Comparison of ENCODE assay signal across 28 cellular contexts in the genomic region with DNA sequence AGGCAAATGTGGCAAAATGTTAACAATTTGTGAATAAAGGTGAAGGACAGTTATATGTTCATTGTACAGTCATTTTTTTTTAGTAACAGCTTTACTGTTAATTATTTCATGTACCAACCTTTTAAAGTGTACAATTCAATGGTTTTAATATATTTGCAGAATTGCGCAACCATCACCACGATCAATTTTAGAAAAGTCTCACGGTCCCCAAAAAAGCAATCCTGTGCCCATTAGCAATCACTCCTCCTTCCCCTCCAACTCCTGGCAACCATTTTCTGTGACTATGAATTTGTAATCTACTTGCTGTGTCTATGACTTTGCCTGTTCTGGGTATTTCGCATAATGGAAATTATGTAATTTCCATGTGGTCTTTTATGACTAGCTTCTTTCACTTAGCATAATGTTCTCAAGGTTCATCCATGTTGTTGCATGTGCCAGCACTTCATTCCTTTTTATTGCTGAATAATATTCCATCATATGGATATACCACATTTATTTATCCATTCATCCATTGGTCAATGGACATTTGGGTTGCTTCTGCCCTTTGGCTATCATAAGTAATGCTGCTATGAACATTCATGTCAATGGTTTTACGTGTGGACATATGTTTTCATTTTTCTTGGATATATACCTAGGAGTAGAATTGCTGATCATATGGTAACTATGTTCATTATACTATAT.
"Had no signal": no experiment of that assay in that cellular context is flagged by ENCODE, and none has a peak within 500 bp of the region (broad histone marks: within the 10 kb centered on the region; RNA-seq: fewer than 3 reads in every experiment).

No MANE protein-coding gene starts in this region.

- ATAC-seq: activated naive CD4-positive, alpha-beta T cell treated with anti-CD3 and anti-CD28 coated beads, Interleukin-2, amount 50 U/mL, for 72 hours; activated T-cell treated with anti-CD3 and anti-CD28 coated beads, Interleukin-2, amount 50 U/mL, for 72 hours; esophagus mucosa; WTC11 had no signal

- H3K27me3 ChIP-seq: brain microvascular endothelial cell, dorsolateral prefrontal cortex had no signal

- H3K4me3 ChIP-seq: coronary artery, dorsolateral prefrontal cortex had no signal

- H3K36me3 ChIP-seq: brain microvascular endothelial cell had no signal

- H3K27ac ChIP-seq: brain microvascular endothelial cell, coronary artery, dorsolateral prefrontal cortex, VCaP had no signal

- FAIRE-seq: astrocyte, bronchial epithelial cell, frontal cortex had no signal

- DNase-seq: activated CD4-positive, alpha-beta memory T cell treated with anti-CD3 and anti-CD28 coated beads, Interleukin-2, amount 10 ng/mL, durations not matched to agents 7 days and 5 days; activated CD4-positive, alpha-beta T cell treated with anti-CD3 and anti-CD28 coated beads for 1 hour; activated CD4-positive, alpha-beta T cell treated with anti-CD3 and anti-CD28 coated beads for 4 hours; activated CD4-positive, alpha-beta T cell treated with anti-CD3 and anti-CD28 coated beads, Interleukin-2, amount 10 ng/mL, durations not matched to agents 7 days and 5 days; activated CD4-positive, alpha-beta T cell treated with anti-CD3 and anti-CD28 coated beads, Interleukin-2, amount 50 U/mL, for 4 hours; activated CD8-positive, alpha-beta memory T cell treated with anti-CD3 and anti-CD28 coated beads, Interleukin-2, amount 50 U/mL, for 48 hours; activated gamma-delta T cell; activated naive CD4-positive, alpha-beta T cell; activated naive CD4-positive, alpha-beta T cell treated with anti-CD3 and anti-CD28 coated beads, Interleukin-2, amount 10 ng/mL, durations not matched to agents 7 days and 5 days; activated naive CD8-positive, alpha-beta T cell treated with anti-CD3 and anti-CD28 coated beads, Interleukin-2, amount 10 ng/mL, durations not matched to agents 7 days and 5 days; activated T-cell treated with anti-CD3 and anti-CD28 coated beads for 4 hours; activated T-cell treated with anti-CD3 and anti-CD28 coated beads, Interleukin-2, amount 50 U/mL, for 24 hours; activated T-cell treated with anti-CD3 and anti-CD28 coated beads, Interleukin-2, amount 50 U/mL, for 72 hours; brain microvascular endothelial cell; dorsolateral prefrontal cortex; effector memory CD4-positive, alpha-beta T cell; endodermal cell; foreskin fibroblast; head of caudate nucleus; hippocampal formation had no signal
